In the genomic region with DNA sequence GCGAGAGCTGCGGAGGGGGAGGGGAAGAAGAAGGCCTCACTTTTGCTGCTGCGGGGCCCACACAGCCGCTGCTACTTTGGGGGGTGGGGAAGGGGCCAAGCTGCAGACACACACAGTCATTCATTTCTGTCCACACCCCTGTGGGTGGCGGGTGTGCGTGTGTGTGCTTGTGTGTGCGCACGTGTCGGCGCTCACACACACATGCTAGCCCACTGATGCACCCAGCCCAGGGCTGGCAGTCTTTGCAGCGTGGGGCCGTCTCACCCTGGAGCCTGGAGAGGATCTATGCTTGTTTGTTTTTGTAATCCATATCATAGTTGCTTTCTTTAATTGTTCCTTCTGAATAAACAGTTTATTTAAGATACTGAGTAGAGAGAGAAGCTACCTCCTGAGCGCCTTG, we compare ENCODE assay signal across 2 cellular contexts.
TF ChIP-seq lines count a peak whose summit lies in the region.

No MANE protein-coding gene starts in this region.

TF ChIP-seq in HEK293, 187 proteins besides CTCF, POLR2A, EP300 and RAD21:
- TF ChIP-seq, protein P1, sequence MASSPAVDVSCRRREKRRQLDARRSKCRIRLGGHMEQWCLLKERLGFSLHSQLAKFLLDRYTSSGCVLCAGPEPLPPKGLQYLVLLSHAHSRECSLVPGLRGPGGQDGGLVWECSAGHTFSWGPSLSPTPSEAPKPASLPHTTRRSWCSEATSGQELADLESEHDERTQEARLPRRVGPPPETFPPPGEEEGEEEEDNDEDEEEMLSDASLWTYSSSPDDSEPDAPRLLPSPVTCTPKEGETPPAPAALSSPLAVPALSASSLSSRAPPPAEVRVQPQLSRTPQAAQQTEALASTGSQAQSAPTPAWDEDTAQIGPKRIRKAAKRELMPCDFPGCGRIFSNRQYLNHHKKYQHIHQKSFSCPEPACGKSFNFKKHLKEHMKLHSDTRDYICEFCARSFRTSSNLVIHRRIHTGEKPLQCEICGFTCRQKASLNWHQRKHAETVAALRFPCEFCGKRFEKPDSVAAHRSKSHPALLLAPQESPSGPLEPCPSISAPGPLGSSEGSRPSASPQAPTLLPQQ (tag by site-specific recombination; IDR thresholded peaks at IDR 0.05) = 0 out of 2 replicates have a peak, but pooled peaks have one; percentile 18
- TF ChIP-seq ZNF175 (tag by site-specific recombination; IDR thresholded peaks at IDR 0.05) = no peak
- TF ChIP-seq, protein P2, sequence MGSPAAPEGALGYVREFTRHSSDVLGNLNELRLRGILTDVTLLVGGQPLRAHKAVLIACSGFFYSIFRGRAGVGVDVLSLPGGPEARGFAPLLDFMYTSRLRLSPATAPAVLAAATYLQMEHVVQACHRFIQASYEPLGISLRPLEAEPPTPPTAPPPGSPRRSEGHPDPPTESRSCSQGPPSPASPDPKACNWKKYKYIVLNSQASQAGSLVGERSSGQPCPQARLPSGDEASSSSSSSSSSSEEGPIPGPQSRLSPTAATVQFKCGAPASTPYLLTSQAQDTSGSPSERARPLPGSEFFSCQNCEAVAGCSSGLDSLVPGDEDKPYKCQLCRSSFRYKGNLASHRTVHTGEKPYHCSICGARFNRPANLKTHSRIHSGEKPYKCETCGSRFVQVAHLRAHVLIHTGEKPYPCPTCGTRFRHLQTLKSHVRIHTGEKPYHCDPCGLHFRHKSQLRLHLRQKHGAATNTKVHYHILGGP (tag by site-specific recombination; IDR thresholded peaks at IDR 0.05) = no peak

TF ChIP-seq in HepG2, 621 proteins besides CTCF, POLR2A, EP300 and RAD21 (continues in another document):
- TF ChIP-seq ZNF75D (CRISPR knock-in tag; IDR thresholded peaks at IDR 0.05; ENCODE audit: borderline replicate concordance) (no peak), CHD2 (IDR thresholded peaks at IDR 0.05; ENCODE audit: low read depth, low read length) (no peak), MED13 (CRISPR knock-in tag; IDR thresholded peaks at IDR 0.05) (no peak), TBX3 (IDR thresholded peaks at IDR 0.05; ENCODE audit: borderline replicate concordance) (no peak), NR3C1 (CRISPR knock-in tag; IDR thresholded peaks at IDR 0.05) (no peak), POLR2AphosphoS5 (IDR thresholded peaks at IDR 0.05; ENCODE audit: low read depth, low read length) (0 out of 2 replicates have a peak, but pooled peaks have one; percentile 2), DPF2 (CRISPR knock-in tag; IDR thresholded peaks at IDR 0.05; ENCODE audit: borderline replicate concordance, low read depth) (no peak), HNRNPL (IDR thresholded peaks at IDR 0.05; ENCODE audit: low read depth, low read length) (peak; percentile 12; the same call in 1 of the 2 replicates), ZNF101 (CRISPR knock-in tag; IDR thresholded peaks at IDR 0.05; ENCODE audit: borderline replicate concordance, low read depth) (no peak), ZNF572 (CRISPR knock-in tag; IDR thresholded peaks at IDR 0.05) (no peak), ZFYVE20 (CRISPR knock-in tag; IDR thresholded peaks at IDR 0.05; ENCODE audit: borderline replicate concordance, low read depth) (no peak)
- TF ChIP-seq, protein P3, sequence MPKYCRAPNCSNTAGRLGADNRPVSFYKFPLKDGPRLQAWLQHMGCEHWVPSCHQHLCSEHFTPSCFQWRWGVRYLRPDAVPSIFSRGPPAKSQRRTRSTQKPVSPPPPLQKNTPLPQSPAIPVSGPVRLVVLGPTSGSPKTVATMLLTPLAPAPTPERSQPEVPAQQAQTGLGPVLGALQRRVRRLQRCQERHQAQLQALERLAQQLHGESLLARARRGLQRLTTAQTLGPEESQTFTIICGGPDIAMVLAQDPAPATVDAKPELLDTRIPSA (CRISPR knock-in tag; IDR thresholded peaks at IDR 0.05; ENCODE audit: borderline replicate concordance) = no peak
- TF ChIP-seq, protein P4, sequence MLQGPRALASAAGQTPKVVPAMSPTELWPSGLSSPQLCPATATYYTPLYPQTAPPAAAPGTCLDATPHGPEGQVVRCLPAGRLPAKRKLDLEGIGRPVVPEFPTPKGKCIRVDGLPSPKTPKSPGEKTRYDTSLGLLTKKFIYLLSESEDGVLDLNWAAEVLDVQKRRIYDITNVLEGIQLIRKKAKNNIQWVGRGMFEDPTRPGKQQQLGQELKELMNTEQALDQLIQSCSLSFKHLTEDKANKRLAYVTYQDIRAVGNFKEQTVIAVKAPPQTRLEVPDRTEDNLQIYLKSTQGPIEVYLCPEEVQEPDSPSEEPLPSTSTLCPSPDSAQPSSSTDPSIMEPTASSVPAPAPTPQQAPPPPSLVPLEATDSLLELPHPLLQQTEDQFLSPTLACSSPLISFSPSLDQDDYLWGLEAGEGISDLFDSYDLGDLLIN (CRISPR knock-in tag; IDR thresholded peaks at IDR 0.05; ENCODE audit: borderline replicate concordance) = no peak
- TF ChIP-seq, protein P5, sequence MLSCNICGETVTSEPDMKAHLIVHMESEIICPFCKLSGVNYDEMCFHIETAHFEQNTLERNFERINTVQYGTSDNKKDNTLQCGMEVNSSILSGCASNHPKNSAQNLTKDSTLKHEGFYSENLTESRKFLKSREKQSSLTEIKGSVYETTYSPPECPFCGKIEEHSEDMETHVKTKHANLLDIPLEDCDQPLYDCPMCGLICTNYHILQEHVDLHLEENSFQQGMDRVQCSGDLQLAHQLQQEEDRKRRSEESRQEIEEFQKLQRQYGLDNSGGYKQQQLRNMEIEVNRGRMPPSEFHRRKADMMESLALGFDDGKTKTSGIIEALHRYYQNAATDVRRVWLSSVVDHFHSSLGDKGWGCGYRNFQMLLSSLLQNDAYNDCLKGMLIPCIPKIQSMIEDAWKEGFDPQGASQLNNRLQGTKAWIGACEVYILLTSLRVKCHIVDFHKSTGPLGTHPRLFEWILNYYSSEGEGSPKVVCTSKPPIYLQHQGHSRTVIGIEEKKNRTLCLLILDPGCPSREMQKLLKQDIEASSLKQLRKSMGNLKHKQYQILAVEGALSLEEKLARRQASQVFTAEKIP (CRISPR knock-in tag; IDR thresholded peaks at IDR 0.05; ENCODE audit: borderline replicate concordance) = no peak
- TF ChIP-seq, protein P6, sequence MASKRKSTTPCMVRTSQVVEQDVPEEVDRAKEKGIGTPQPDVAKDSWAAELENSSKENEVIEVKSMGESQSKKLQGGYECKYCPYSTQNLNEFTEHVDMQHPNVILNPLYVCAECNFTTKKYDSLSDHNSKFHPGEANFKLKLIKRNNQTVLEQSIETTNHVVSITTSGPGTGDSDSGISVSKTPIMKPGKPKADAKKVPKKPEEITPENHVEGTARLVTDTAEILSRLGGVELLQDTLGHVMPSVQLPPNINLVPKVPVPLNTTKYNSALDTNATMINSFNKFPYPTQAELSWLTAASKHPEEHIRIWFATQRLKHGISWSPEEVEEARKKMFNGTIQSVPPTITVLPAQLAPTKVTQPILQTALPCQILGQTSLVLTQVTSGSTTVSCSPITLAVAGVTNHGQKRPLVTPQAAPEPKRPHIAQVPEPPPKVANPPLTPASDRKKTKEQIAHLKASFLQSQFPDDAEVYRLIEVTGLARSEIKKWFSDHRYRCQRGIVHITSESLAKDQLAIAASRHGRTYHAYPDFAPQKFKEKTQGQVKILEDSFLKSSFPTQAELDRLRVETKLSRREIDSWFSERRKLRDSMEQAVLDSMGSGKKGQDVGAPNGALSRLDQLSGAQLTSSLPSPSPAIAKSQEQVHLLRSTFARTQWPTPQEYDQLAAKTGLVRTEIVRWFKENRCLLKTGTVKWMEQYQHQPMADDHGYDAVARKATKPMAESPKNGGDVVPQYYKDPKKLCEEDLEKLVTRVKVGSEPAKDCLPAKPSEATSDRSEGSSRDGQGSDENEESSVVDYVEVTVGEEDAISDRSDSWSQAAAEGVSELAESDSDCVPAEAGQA (IDR thresholded peaks at IDR 0.05; ENCODE audit: low read depth) = no peak
- TF ChIP-seq, protein P6 (CRISPR knock-in tag; IDR thresholded peaks at IDR 0.05; ENCODE audit: borderline replicate concordance) = no peak
- TF ChIP-seq, protein P7, sequence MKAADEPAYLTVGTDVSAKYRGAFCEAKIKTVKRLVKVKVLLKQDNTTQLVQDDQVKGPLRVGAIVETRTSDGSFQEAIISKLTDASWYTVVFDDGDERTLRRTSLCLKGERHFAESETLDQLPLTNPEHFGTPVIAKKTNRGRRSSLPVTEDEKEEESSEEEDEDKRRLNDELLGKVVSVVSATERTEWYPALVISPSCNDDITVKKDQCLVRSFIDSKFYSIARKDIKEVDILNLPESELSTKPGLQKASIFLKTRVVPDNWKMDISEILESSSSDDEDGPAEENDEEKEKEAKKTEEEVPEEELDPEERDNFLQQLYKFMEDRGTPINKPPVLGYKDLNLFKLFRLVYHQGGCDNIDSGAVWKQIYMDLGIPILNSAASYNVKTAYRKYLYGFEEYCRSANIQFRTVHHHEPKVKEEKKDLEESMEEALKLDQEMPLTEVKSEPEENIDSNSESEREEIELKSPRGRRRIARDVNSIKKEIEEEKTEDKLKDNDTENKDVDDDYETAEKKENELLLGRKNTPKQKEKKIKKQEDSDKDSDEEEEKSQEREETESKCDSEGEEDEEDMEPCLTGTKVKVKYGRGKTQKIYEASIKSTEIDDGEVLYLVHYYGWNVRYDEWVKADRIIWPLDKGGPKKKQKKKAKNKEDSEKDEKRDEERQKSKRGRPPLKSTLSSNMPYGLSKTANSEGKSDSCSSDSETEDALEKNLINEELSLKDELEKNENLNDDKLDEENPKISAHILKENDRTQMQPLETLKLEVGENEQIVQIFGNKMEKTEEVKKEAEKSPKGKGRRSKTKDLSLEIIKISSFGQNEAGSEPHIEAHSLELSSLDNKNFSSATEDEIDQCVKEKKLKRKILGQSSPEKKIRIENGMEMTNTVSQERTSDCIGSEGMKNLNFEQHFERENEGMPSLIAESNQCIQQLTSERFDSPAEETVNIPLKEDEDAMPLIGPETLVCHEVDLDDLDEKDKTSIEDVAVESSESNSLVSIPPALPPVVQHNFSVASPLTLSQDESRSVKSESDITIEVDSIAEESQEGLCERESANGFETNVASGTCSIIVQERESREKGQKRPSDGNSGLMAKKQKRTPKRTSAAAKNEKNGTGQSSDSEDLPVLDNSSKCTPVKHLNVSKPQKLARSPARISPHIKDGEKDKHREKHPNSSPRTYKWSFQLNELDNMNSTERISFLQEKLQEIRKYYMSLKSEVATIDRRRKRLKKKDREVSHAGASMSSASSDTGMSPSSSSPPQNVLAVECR (CRISPR knock-in tag; IDR thresholded peaks at IDR 0.05; ENCODE audit: borderline replicate concordance) = no peak
- TF ChIP-seq, protein P8, sequence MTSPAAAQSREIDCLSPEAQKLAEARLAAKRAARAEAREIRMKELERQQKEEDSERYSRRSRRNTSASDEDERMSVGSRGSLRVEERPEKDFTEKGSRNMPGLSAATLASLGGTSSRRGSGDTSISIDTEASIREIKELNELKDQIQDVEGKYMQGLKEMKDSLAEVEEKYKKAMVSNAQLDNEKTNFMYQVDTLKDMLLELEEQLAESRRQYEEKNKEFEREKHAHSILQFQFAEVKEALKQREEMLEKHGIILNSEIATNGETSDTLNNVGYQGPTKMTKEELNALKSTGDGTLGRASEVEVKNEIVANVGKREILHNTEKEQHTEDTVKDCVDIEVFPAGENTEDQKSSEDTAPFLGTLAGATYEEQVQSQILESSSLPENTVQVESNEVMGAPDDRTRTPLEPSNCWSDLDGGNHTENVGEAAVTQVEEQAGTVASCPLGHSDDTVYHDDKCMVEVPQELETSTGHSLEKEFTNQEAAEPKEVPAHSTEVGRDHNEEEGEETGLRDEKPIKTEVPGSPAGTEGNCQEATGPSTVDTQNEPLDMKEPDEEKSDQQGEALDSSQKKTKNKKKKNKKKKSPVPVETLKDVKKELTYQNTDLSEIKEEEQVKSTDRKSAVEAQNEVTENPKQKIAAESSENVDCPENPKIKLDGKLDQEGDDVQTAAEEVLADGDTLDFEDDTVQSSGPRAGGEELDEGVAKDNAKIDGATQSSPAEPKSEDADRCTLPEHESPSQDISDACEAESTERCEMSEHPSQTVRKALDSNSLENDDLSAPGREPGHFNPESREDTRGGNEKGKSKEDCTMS (CRISPR knock-in tag; conservative IDR thresholded peaks at IDR 0.05) = no peak
- TF ChIP-seq, protein P9, sequence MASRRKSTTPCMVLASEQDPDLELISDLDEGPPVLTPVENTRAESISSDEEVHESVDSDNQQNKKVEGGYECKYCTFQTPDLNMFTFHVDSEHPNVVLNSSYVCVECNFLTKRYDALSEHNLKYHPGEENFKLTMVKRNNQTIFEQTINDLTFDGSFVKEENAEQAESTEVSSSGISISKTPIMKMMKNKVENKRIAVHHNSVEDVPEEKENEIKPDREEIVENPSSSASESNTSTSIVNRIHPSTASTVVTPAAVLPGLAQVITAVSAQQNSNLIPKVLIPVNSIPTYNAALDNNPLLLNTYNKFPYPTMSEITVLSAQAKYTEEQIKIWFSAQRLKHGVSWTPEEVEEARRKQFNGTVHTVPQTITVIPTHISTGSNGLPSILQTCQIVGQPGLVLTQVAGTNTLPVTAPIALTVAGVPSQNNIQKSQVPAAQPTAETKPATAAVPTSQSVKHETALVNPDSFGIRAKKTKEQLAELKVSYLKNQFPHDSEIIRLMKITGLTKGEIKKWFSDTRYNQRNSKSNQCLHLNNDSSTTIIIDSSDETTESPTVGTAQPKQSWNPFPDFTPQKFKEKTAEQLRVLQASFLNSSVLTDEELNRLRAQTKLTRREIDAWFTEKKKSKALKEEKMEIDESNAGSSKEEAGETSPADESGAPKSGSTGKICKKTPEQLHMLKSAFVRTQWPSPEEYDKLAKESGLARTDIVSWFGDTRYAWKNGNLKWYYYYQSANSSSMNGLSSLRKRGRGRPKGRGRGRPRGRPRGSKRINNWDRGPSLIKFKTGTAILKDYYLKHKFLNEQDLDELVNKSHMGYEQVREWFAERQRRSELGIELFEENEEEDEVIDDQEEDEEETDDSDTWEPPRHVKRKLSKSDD (CRISPR knock-in tag; IDR thresholded peaks at IDR 0.05; ENCODE audit: low read depth) = no peak
